ENCODE assay signal across 26 cellular contexts in the genomic region with DNA sequence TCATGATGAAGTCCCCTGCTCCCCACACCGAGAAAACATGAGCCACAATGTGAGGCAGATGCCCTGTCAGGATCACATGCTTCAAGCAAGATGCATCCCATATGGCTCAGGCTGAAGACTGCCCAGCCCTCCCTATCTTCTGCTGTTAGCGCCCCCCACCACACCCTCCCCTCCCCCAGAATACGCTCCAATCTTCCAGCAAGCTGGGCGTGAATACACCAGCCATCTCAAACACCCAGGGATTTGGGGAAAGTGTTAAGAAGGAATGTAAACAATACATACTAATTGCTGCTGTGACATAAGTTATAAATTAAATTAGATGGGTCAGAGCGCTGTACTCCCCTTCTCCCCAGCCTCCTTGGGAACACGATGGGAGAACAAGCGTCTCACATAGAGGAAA.
"Had no signal": no experiment of that assay in that cellular context is flagged by ENCODE, and none has a peak within 500 bp of the region (broad histone marks: within the 10 kb centered on the region; RNA-seq: fewer than 3 reads in every experiment).

No MANE protein-coding gene starts in this region.

- H3K36me3 ChIP-seq: ascending aorta, breast epithelium, Peyer's patch, SJSA1 had no signal

- ATAC-seq: activated CD8-positive, alpha-beta T cell treated with anti-CD3 and anti-CD28 coated beads for 36 hours; PC-3 had no signal

- H3K9me3 ChIP-seq: ascending aorta, breast epithelium, Peyer's patch, SJSA1, SK-N-SH had no signal

- H3K4me1 ChIP-seq: ascending aorta, breast epithelium, Peyer's patch, SJSA1 had no signal

- DNase-seq: activated CD4-positive, alpha-beta T cell treated with anti-CD3 and anti-CD28 coated beads, Interleukin-2, amount 10 ng/mL, durations not matched to agents 24 days and 14 days; activated CD4-positive, alpha-beta T cell treated with anti-CD3 and anti-CD28 coated beads, Interleukin-2, amount 50 U/mL, for 4 hours; activated CD8-positive, alpha-beta T cell treated with anti-CD3 and anti-CD28 coated beads for 36 hours; activated gamma-delta T cell; activated naive CD4-positive, alpha-beta T cell treated with Interleukin-2 at 50 U/mL for 16 hours; activated naive CD8-positive, alpha-beta T cell treated with anti-CD3 and anti-CD28 coated beads, Interleukin-2, amount 10 ng/mL, durations not matched to agents 7 days and 5 days; activated T-cell treated with anti-CD3 and anti-CD28 coated beads, Interleukin-2, amount 50 U/mL, for 24 hours; amygdala; Karpas-422; NCI-H1105; NCI-H1417 treated with DMSO at 0.1 percent for 48 hours; NCI-H1694; NCI-H1930; NCI-H2081 treated with DMSO at 0.1 percent for 48 hours; NCI-H510A; NCI-H526 treated with DMSO at 0.1 percent for 48 hours; NCI-H774; NK-92 treated with Interleukin-12 subunit alpha and Interleukin-12 subunit beta, amount 100 ng/mL, for 24 hours; PC-3; Peyer's patch; RPMI8226; SHP77 treated with DMSO at 0.1 percent for 48 hours; SK-N-SH had no signal

- H3K9ac ChIP-seq: SK-N-SH had no signal

- H3K27me3 ChIP-seq: ascending aorta, breast epithelium, Peyer's patch, SJSA1 had no signal

- H3K27ac ChIP-seq: ascending aorta, breast epithelium, Peyer's patch, SJSA1 had no signal

- H3K4me2 ChIP-seq: SK-N-SH had no signal

- H3K4me3 ChIP-seq: ascending aorta, breast epithelium, Peyer's patch, SJSA1 had no signal
